ENCODE assay signal across 30 cellular contexts in genomic region chr9:135848341-135849047, GRCh38. TPM values are rescaled to one million over a fixed set of nuclear protein-coding genes. Genes with fewer than 3 reads are reported as not detected.
A peak's percentile ranks its signal among the peaks of the same experiment; 100 is the strongest.
DNase-seq lines count a peak whose midpoint lies in the region; ATAC-seq, FAIRE-seq and TF ChIP-seq lines count a peak whose summit lies in the region.
"Had no signal": no experiment of that assay in that cellular context is flagged by ENCODE, and none has a peak within 500 bp of the region (broad histone marks: within the 10 kb centered on the region; RNA-seq: fewer than 3 reads in every experiment).

No MANE protein-coding gene starts in this region.

- ATAC-seq in A549 (peak; percentile 56 to 59; a peak in 5 of 6 replicates), SK-N-SH treated with all-trans-retinoic acid at 6 μM for 48 hours (peak; percentile 48), GM18868 (IDR thresholded peaks at IDR 0.05; ENCODE audit: unreplicated experiment) (no peak), HG02588 (IDR thresholded peaks at IDR 0.05; ENCODE audit: unreplicated experiment) (no peak)
- ATAC-seq: activated CD4-positive, CD25-positive, alpha-beta regulatory T cell treated with anti-CD3 and anti-CD28 coated beads, Interleukin-2, amount 50 U/mL, for 24 hours; activated CD8-positive, alpha-beta T cell treated with anti-CD3 and anti-CD28 coated beads, Interleukin-2, amount 10 ng/mL, durations not matched to agents 7 days and 5 days; CD8-positive, alpha-beta T cell; pancreas had no signal

- H3K9ac ChIP-seq in HUES64 (ENCODE audit: low read depth, low read length) (no peak overlapping the region), endodermal cell (ENCODE audit: extremely low read depth, low read length, poor library complexity, severe bottlenecking) (no peak overlapping the region)

- H3K4me3 ChIP-seq in A549, result no peak overlapping the region
- H3K4me3 ChIP-seq in HUES64 (ENCODE audit: low read length), result no peak overlapping the region
- no peak overlapping the region for H3K4me3 ChIP-seq in endodermal cell (ENCODE audit: low read length)
- no peak overlapping the region for H3K4me3 ChIP-seq in PC-9
- H3K4me3 ChIP-seq: pancreas, SJSA1, skin epidermis, testis had no signal

- no peaks in the 10 kb centered on the region for H3K4me1 ChIP-seq in A549
- H3K4me1 ChIP-seq in HUES64 (ENCODE audit: insufficient read depth, low read length), result peaks cover 21% of the 10 kb centered on the region
- peaks cover 12% of the 10 kb centered on the region for H3K4me1 ChIP-seq in endodermal cell (ENCODE audit: control insufficient read depth, insufficient read depth, low read length)
- H3K4me1 ChIP-seq in PC-9 (replicated peaks; ENCODE audit: insufficient read depth), result no peaks in the 10 kb centered on the region
- H3K4me1 ChIP-seq: pancreas, SJSA1, testis had no signal

- 82% methylated on average over 13 of the region's 13 CpGs for WGBS in A549 (ENCODE audit: missing lambda C conversion rate)
- WGBS in HUES64, result 93% methylated on average over 13 of the region's 13 CpGs
- 92 to 93% methylated on average over 9 to 13 of the region's 13 CpGs for WGBS in endodermal cell (ENCODE audit: insufficient coverage in 1 of 2, insufficient read length in 1 of 2), 2 experiments

- peak overlapping the region; percentile 53 for H3K27ac Mint-ChIP-seq in endodermal cell
- H3K27ac Mint-ChIP-seq: activated CD8-positive, alpha-beta T cell treated with anti-CD3 and anti-CD28 coated beads, Interleukin-2, amount 10 ng/mL, durations not matched to agents 7 days and 5 days; activated naive CD4-positive, alpha-beta T cell treated with anti-CD3 and anti-CD28 coated beads for 36 hours; CD8-positive, alpha-beta T cell; nephron; stimulated activated naive CD8-positive, alpha-beta T cell treated with anti-CD3 and anti-CD28 coated beads, Interleukin-15, Interleukin-2, amounts not matched to agents 100 ng/mL and 50 ng/mL, for 24 hours; T-helper 1 cell treated with Interleukin-12 subunit alpha and Interleukin-12 subunit beta and Interleukin-4 antibody, amounts not matched to agents 30 μg/mL and 1 μg/mL, for 36 hours had no signal

- TF ChIP-seq CTCF in A549 (IDR thresholded peaks at IDR 0.05) (no peak), endodermal cell (conservative IDR thresholded peaks at IDR 0.05) (no peak), PC-9 (conservative IDR thresholded peaks at IDR 0.05) (no peak)

- peaks cover 4% of the 10 kb centered on the region; the same call in 2 of the 3 replicates for H3K9me3 ChIP-seq in A549
- peaks cover 3% of the 10 kb centered on the region; the same call in 1 of the 2 replicates for H3K9me3 ChIP-seq in HUES64 (ENCODE audit: insufficient read depth, low read depth, low read length)
- peaks cover 23% of the 10 kb centered on the region for H3K9me3 ChIP-seq in endodermal cell (ENCODE audit: control insufficient read depth, low read length)
- no peaks in the 10 kb centered on the region for H3K9me3 ChIP-seq in PC-9 (ENCODE audit: insufficient read depth, low read depth)
- H3K9me3 ChIP-seq: pancreas, SJSA1, testis had no signal

- no peak for FAIRE-seq in A549 (lab: Jason Lieb, UNC)
- FAIRE-seq: GM19239, pancreas had no signal

- intact Hi-C loops in PC-9 (cut with micrococcal nuclease; ENCODE audit: unreplicated experiment), result no loop called here

- no peak overlapping the region for H2AFZ ChIP-seq in PC-9

- TF ChIP-seq POLR2A in A549 (IDR thresholded peaks at IDR 0.05; ENCODE audit: low read length), result no peak

- H3K9me2 ChIP-seq in PC-9 (ENCODE audit: insufficient read depth), result no peaks in the 10 kb centered on the region

- H3K27ac ChIP-seq in A549, result no peak overlapping the region
- peak overlapping the region; percentile 28 for H3K27ac ChIP-seq in HUES64 (ENCODE audit: low read depth, low read length)
- H3K27ac ChIP-seq in endodermal cell (ENCODE audit: low read depth, low read length), result no peak overlapping the region
- no peak overlapping the region for H3K27ac ChIP-seq in PC-9
- H3K27ac ChIP-seq: brain microvascular endothelial cell, pancreas, SJSA1, skin epidermis, testis had no signal

- no peaks in the 10 kb centered on the region for H3K27me3 Mint-ChIP-seq in endodermal cell (ENCODE audit: insufficient read depth)
- H3K27me3 Mint-ChIP-seq: IgD-negative memory B cell; stimulated activated naive CD8-positive, alpha-beta T cell treated with anti-CD3 and anti-CD28 coated beads, Interleukin-15, Interleukin-2, amounts not matched to agents 100 ng/mL and 50 ng/mL, for 24 hours had no signal

- H3K4me3 Mint-ChIP-seq in endodermal cell, result no peak overlapping the region
- H3K4me3 Mint-ChIP-seq: activated CD8-positive, alpha-beta T cell treated with anti-CD3 and anti-CD28 coated beads, Interleukin-2, amount 10 ng/mL, durations not matched to agents 7 days and 5 days; activated naive CD4-positive, alpha-beta T cell treated with anti-CD3 and anti-CD28 coated beads for 36 hours; CD8-positive, alpha-beta T cell; nephron; stimulated activated naive CD8-positive, alpha-beta T cell treated with anti-CD3 and anti-CD28 coated beads, Interleukin-15, Interleukin-2, amounts not matched to agents 100 ng/mL and 50 ng/mL, for 24 hours; T-helper 1 cell treated with Interleukin-12 subunit alpha and Interleukin-12 subunit beta and Interleukin-4 antibody, amounts not matched to agents 30 μg/mL and 1 μg/mL, for 36 hours had no signal

- no peaks in the 10 kb centered on the region for H3K79me2 ChIP-seq in PC-9 (ENCODE audit: low read depth)

- H3K9me3 Mint-ChIP-seq in endodermal cell, result peaks cover 33% of the 10 kb centered on the region

- no peak for DNase-seq in A549 (ENCODE audit: low read depth in 1 of 2, low spot score in 1 of 2)
- DNase-seq in endodermal cell, result no peak
- DNase-seq in activated CD4-positive, alpha-beta T cell treated with anti-CD3 and anti-CD28 coated beads for 1 hour, result no peak
- DNase-seq in PC-9, result no peak
- DNase-seq: 8988T; activated CD8-positive, alpha-beta T cell treated with anti-CD3 and anti-CD28 coated beads, Interleukin-2, amount 10 ng/mL, durations not matched to agents 7 days and 5 days; activated naive CD4-positive, alpha-beta T cell treated with anti-CD3 and anti-CD28 coated beads for 36 hours; brain microvascular endothelial cell; CD8-positive, alpha-beta T cell; effector CD8-positive, alpha-beta T cell; H7; mammary epithelial cell; NCI-H1048; NCI-H1694; NCI-H446; NCI-H748 treated with DMSO at 0.1 percent for 48 hours; pancreas; testis had no signal

- H3K4me1 Mint-ChIP-seq in endodermal cell, result peaks cover 25% of the 10 kb centered on the region
- H3K4me1 Mint-ChIP-seq: nephron had no signal

- H4K20me1 ChIP-seq in PC-9 (ENCODE audit: insufficient read depth), result no peaks in the 10 kb centered on the region

- POLR2A ChIA-PET in A549 (lab: Yijun Ruan, JAX) (no interaction called here), PC-9 (lab: Charles Lee; ENCODE audit: unreplicated experiment) (no interaction called here)

- H3K27me3 ChIP-seq in HUES64 (ENCODE audit: insufficient read depth, low read length), result no peaks in the 10 kb centered on the region
- no peaks in the 10 kb centered on the region for H3K27me3 ChIP-seq in endodermal cell (ENCODE audit: control insufficient read depth, insufficient read depth, low read length, poor library complexity, severe bottlenecking)
- H3K27me3 ChIP-seq in PC-9 (ENCODE audit: insufficient read depth, low read depth), result no peaks in the 10 kb centered on the region
- H3K27me3 ChIP-seq: brain microvascular endothelial cell, pancreas, SJSA1, testis had no signal

- no peak for TF ChIP-seq RAD21 in A549 (conservative IDR thresholded peaks at IDR 0.05 in 1 of 2, IDR thresholded peaks at IDR 0.05 in 1 of 2)

- no TSS peak for BruUV-seq in PC-9 (replicated peaks; lab: Mats Ljungman, UMichigan)

- peaks cover 65% of the 10 kb centered on the region for H3K36me3 Mint-ChIP-seq in endodermal cell (ENCODE audit: low read depth)

- no peak for TF ChIP-seq EP300 in A549 (IDR thresholded peaks at IDR 0.05)

- H3F3A ChIP-seq in PC-9 (ENCODE audit: insufficient read depth, low read depth), result no peaks in the 10 kb centered on the region

- H3K36me3 ChIP-seq in HUES64 (ENCODE audit: insufficient read depth, low read length) (peaks cover 40% of the 10 kb centered on the region), endodermal cell (ENCODE audit: control insufficient read depth, insufficient read depth, low read length) (peaks cover 41% of the 10 kb centered on the region), PC-9 (ENCODE audit: low read depth) (no peaks in the 10 kb centered on the region)
- H3K36me3 ChIP-seq: brain microvascular endothelial cell, SJSA1 had no signal

- H3K4me2 ChIP-seq in A549 (no peak overlapping the region), PC-9 (no peak overlapping the region)

- CTCF ChIA-PET in A549 (lab: Yijun Ruan, JAX), result interaction anchor here (1.2 to 3.2 kb wide), 6 partner anchors 10 to 120 kb away, joined by 3 to 14 read pairs (median 3); no protein-coding TSS in a partner anchor
- CTCF ChIA-PET in PC-9 (lab: Charles Lee), result no interaction called here

TF ChIP-seq in A549, 52 proteins besides CTCF, POLR2A, EP300 and RAD21 (continues in another document):
- no peak for TF ChIP-seq MAZ (IDR thresholded peaks at IDR 0.05; ENCODE audit: borderline replicate concordance, low read depth, low read length)
- TF ChIP-seq TP53 (CRISPR knock-in tag; IDR thresholded peaks at IDR 0.05), result no peak
- no peak for TF ChIP-seq KDM5A (IDR thresholded peaks at IDR 0.05)
- no peak for TF ChIP-seq KDM1A (IDR thresholded peaks at IDR 0.05; ENCODE audit: low read depth)
- no peak for TF ChIP-seq HES2 (IDR thresholded peaks at IDR 0.05)

TF ChIP-seq in SK-N-SH treated with all-trans-retinoic acid at 6 μM for 48 hours, 23 proteins besides CTCF, POLR2A, EP300 and RAD21 (continues in another document):
- no peak for TF ChIP-seq CSRNP3 (CRISPR knock-in tag; IDR thresholded peaks at IDR 0.05)

RNA-seq across cellular contexts. Expression of gene CAMSAP1, which starts 58.9 kb away (rescaled TPM):
- 8.6 and 11.0 TPM in 2 replicates for polyA plus RNA-seq in A549 (2011; rRNA removed)
- 7.1 and 7.8 TPM in 2 replicates for polyA plus RNA-seq in A549 (2012; cell fraction: cytosol; rRNA removed)
- polyA plus RNA-seq in A549 (2012; cell fraction: nucleus; rRNA removed), result 8.5 and 11.2 TPM in 2 replicates
- polyA plus RNA-seq in A549 (2017; fragmentation: RNase III; extraction: RNeasy Plus Mini Kit Qiagen cat#74134 plus additional on column Dnase treatment), result 14.6 to 16.6 TPM (median 15.0 TPM) in 3 replicates
- polyA minus RNA-seq in A549 (2011; rRNA and poly(A)+ RNA removed), result 41.1 and 49.9 TPM in 2 replicates
- polyA plus RNA-seq in HUES64 (2013, experiment 1 of 2), result 23.8 TPM
- polyA plus RNA-seq in HUES64 (2013, experiment 2 of 2), result 26.6 TPM
- total RNA-seq in endodermal cell, result 10 to 100 TPM; 40.1 to 43.1 TPM
- polyA plus RNA-seq in endodermal cell (2013, experiment 1 of 2), result 36.8 TPM
- 37.7 TPM for polyA plus RNA-seq in endodermal cell (2013, experiment 2 of 2)
- total RNA-seq in PC-9 (2021), result 16.7 and 17.3 TPM in 2 replicates

Comparison
In these comparisons a context has a peak if more than half of its experiments do, and no peak if none do; other contexts are left out.
1. ATAC-seq: peak in A549 (2 of 2) and SK-N-SH treated with all-trans-retinoic acid at 6 μM for 48 hours (single experiment); none in GM18868 (single experiment) and HG02588 (single experiment).